Comparison of ENCODE assay signal across 27 cellular contexts in genomic region chrX:107054978-107055377, GRCh38.
"Had no signal": no experiment of that assay in that cellular context is flagged by ENCODE, and none has a peak within 500 bp of the region (broad histone marks: within the 10 kb centered on the region; RNA-seq: fewer than 3 reads in every experiment).

No MANE protein-coding gene starts in this region.

- H3K27ac ChIP-seq: colonic mucosa, coronary artery, dorsolateral prefrontal cortex, epithelial cell of prostate, esophagus muscularis mucosa, esophagus squamous epithelium, foreskin keratinocyte, gastrocnemius medialis, gastroesophageal sphincter, heart left ventricle, heart right ventricle, hepatocyte had no signal

- FAIRE-seq: endometrium, endothelial cell of umbilical vein, frontal cortex had no signal

- H3K9me3 Mint-ChIP-seq: dendritic cell treated with granulocyte-macrophage colony-stimulating factor and Interleukin-4, amounts not matched to agents 40 ng/mL and 50 ng/mL, for 4 days; effector memory CD8-positive, alpha-beta T cell had no signal

- H3K36me3 ChIP-seq: colonic mucosa, esophagus muscularis mucosa, esophagus squamous epithelium, gastrocnemius medialis, gastroesophageal sphincter, heart left ventricle, heart right ventricle had no signal

- H3K27me3 ChIP-seq: colonic mucosa, esophagus muscularis mucosa, foreskin keratinocyte, gastrocnemius medialis, gastroesophageal sphincter, hepatocyte had no signal

- ATAC-seq: effector memory CD8-positive, alpha-beta T cell; esophagus mucosa; foreskin keratinocyte; gastrocnemius medialis; gastroesophageal sphincter; heart left ventricle; heart right ventricle had no signal

- H3K4me3 Mint-ChIP-seq: dendritic cell treated with granulocyte-macrophage colony-stimulating factor and Interleukin-4, amounts not matched to agents 40 ng/mL and 50 ng/mL, for 4 days; effector memory CD8-positive, alpha-beta T cell; endodermal cell had no signal

- H3K27me3 Mint-ChIP-seq: dendritic cell treated with granulocyte-macrophage colony-stimulating factor and Interleukin-4, amounts not matched to agents 40 ng/mL and 50 ng/mL, for 4 days had no signal

- H3K4me2 ChIP-seq: hepatocyte had no signal

- H3K27ac Mint-ChIP-seq: dendritic cell treated with granulocyte-macrophage colony-stimulating factor and Interleukin-4, amounts not matched to agents 40 ng/mL and 50 ng/mL, for 4 days; effector memory CD8-positive, alpha-beta T cell; endodermal cell had no signal

- H3K4me1 Mint-ChIP-seq: endodermal cell had no signal

- H3K4me1 ChIP-seq: colonic mucosa, esophagus muscularis mucosa, esophagus squamous epithelium, foreskin keratinocyte, gastrocnemius medialis, gastroesophageal sphincter, heart left ventricle, heart right ventricle had no signal

- DNase-seq: colonic mucosa; cortex of kidney; dermis blood vessel endothelial cell; dorsolateral prefrontal cortex; effector CD4-positive, alpha-beta T cell; effector CD8-positive, alpha-beta T cell; effector memory CD4-positive, alpha-beta T cell; effector memory CD8-positive, alpha-beta T cell; endodermal cell; erythroblast; esophagus squamous epithelium; gastrocnemius medialis; glutamatergic neuron; head of caudate nucleus; heart left ventricle; heart right ventricle had no signal

- H3K4me3 ChIP-seq: colonic mucosa, coronary artery, dorsolateral prefrontal cortex, esophagus muscularis mucosa, esophagus squamous epithelium, gastrocnemius medialis, gastroesophageal sphincter, heart left ventricle, heart right ventricle, hepatocyte had no signal

- H2AFZ ChIP-seq: hepatocyte had no signal

- H3K79me2 ChIP-seq: hepatocyte had no signal

- H3K9me3 ChIP-seq: colonic mucosa, esophagus muscularis mucosa, esophagus squamous epithelium, gastrocnemius medialis, gastroesophageal sphincter, heart right ventricle had no signal
